1 cellular context compared by ENCODE assay signal in the genomic region with DNA sequence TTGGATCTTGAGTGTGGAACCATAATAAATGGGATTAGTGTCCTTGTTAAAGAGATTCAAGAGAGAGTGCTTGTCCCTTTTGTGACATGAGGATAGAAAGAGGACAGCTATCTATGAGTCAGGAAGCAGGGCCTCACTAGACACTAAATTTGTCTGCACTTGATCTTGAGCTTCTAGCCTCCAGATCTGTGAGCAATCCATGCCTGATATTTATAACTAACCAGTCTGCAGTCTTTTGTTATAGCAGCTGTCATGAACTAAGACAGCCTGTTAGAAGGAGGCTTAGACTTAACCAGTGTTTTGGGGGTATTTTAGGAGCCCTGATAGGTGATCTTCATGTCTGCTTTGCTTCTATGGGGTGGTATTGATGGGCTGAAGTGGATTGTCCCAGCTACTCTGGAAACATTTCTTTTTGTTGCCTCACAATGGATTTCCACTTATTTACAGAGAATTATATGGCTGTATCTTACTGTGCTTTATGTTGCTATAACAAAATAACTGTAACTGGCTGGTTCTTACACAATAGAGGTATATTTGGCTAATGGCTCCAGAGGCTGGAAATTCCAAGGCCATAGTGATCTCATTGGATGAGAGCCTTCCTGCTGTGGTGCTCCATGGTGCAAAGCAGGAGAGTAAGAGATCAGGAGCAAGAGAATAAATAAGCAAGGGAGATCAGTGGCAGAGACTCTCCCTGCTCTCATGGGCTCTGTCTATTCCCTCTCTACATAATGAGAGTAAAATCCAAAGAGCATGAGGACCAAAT.
TF ChIP-seq lines count a peak whose summit lies in the region.

No MANE protein-coding gene starts in this region.

TF ChIP-seq in HepG2, 621 proteins besides CTCF, POLR2A, EP300 and RAD21 (continued from another document):
- TF ChIP-seq TP53 (CRISPR knock-in tag; conservative IDR thresholded peaks at IDR 0.05) (no peak), GATAD1 (CRISPR knock-in tag; IDR thresholded peaks at IDR 0.05) (0 out of 2 replicates have a peak, but pooled peaks have one; percentile 12), MEF2D (CRISPR knock-in tag; IDR thresholded peaks at IDR 0.05) (peak; percentile 86; the same call in 1 of the 2 replicates), ZNF264 (CRISPR knock-in tag; IDR thresholded peaks at IDR 0.05) (peak; percentile 54; the same call in 1 of the 2 replicates), SPEN (CRISPR knock-in tag; IDR thresholded peaks at IDR 0.05; ENCODE audit: low read depth) (no peak), KLF12 (CRISPR knock-in tag; IDR thresholded peaks at IDR 0.05; ENCODE audit: borderline replicate concordance) (peak; percentile 16; the same call in 1 of the 2 replicates), ARNTL (CRISPR knock-in tag; IDR thresholded peaks at IDR 0.05) (no peak), ZNF550 (CRISPR knock-in tag; IDR thresholded peaks at IDR 0.05; ENCODE audit: borderline replicate concordance) (no peak), ISL2 (CRISPR knock-in tag; IDR thresholded peaks at IDR 0.05) (0 out of 2 replicates have a peak, but pooled peaks have one; percentile 25), PRDM15 (CRISPR knock-in tag; IDR thresholded peaks at IDR 0.05) (0 out of 2 replicates have a peak, but pooled peaks have one; percentile 53), ZBTB43 (CRISPR knock-in tag; conservative IDR thresholded peaks at IDR 0.05) (0 out of 2 replicates have a peak, but pooled peaks have one; percentile 31), ZNF317 (CRISPR knock-in tag; IDR thresholded peaks at IDR 0.05) (no peak), ZNF263 (CRISPR knock-in tag; IDR thresholded peaks at IDR 0.05) (peak; percentile 89), ZNF761 (CRISPR knock-in tag; conservative IDR thresholded peaks at IDR 0.05) (peak; percentile 73; the same call in 1 of the 2 replicates), SNAPC2 (CRISPR knock-in tag; IDR thresholded peaks at IDR 0.05) (0 out of 2 replicates have a peak, but pooled peaks have one; percentile 34), NFYB (CRISPR knock-in tag; IDR thresholded peaks at IDR 0.05) (peak; percentile 72), LCORL (IDR thresholded peaks at IDR 0.05) (no peak), LCORL (CRISPR knock-in tag; IDR thresholded peaks at IDR 0.05) (peak; percentile 38; the same call in 1 of the 2 replicates), ELK4 (CRISPR knock-in tag; IDR thresholded peaks at IDR 0.05; ENCODE audit: borderline replicate concordance) (no peak), CREB1 (IDR thresholded peaks at IDR 0.05) (no peak), CREB1 (CRISPR knock-in tag; IDR thresholded peaks at IDR 0.05) (no peak), ZNF737 (CRISPR knock-in tag; IDR thresholded peaks at IDR 0.05; ENCODE audit: borderline replicate concordance) (no peak), ONECUT2 (CRISPR knock-in tag; IDR thresholded peaks at IDR 0.05) (0 out of 2 replicates have a peak, but pooled peaks have one; percentile 14), ZNF383 (CRISPR knock-in tag; IDR thresholded peaks at IDR 0.05; ENCODE audit: borderline replicate concordance) (0 out of 2 replicates have a peak, but pooled peaks have one; percentile 72), ZNF644 (CRISPR knock-in tag; IDR thresholded peaks at IDR 0.05; ENCODE audit: low read depth) (peak; percentile 86), FOXP1 (IDR thresholded peaks at IDR 0.05) (no peak), FOXP1 (CRISPR knock-in tag; IDR thresholded peaks at IDR 0.05) (0 out of 2 replicates have a peak, but pooled peaks have one; percentile 7), HOMEZ (CRISPR knock-in tag; IDR thresholded peaks at IDR 0.05; ENCODE audit: low read depth) (peak; percentile 24; the same call in 1 of the 2 replicates), DNMT3B (CRISPR knock-in tag; conservative IDR thresholded peaks at IDR 0.05) (no peak), ZMYM4 (CRISPR knock-in tag; IDR thresholded peaks at IDR 0.05) (peak; percentile 57; the same call in 1 of the 2 replicates)
- TF ChIP-seq, protein P1, sequence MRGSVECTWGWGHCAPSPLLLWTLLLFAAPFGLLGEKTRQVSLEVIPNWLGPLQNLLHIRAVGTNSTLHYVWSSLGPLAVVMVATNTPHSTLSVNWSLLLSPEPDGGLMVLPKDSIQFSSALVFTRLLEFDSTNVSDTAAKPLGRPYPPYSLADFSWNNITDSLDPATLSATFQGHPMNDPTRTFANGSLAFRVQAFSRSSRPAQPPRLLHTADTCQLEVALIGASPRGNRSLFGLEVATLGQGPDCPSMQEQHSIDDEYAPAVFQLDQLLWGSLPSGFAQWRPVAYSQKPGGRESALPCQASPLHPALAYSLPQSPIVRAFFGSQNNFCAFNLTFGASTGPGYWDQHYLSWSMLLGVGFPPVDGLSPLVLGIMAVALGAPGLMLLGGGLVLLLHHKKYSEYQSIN (CRISPR knock-in tag; IDR thresholded peaks at IDR 0.05; ENCODE audit: borderline replicate concordance), result no peak
- TF ChIP-seq, protein P2, sequence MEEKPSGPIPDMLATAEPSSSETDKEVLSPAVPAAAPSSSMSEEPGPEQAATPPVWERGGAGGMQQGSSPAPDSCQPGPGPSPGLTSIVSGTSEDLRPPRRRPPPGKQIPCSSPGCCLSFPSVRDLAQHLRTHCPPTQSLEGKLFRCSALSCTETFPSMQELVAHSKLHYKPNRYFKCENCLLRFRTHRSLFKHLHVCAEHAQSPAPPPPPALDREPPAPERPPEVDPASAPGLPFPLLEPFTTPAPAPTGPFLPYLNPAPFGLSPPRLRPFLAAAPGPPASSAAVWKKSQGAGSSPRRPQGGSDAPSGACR (CRISPR knock-in tag; IDR thresholded peaks at IDR 0.05), result peak; percentile 81
TF ChIP-seq in HepG2: peak in this region for 73.
